In the genomic region with DNA sequence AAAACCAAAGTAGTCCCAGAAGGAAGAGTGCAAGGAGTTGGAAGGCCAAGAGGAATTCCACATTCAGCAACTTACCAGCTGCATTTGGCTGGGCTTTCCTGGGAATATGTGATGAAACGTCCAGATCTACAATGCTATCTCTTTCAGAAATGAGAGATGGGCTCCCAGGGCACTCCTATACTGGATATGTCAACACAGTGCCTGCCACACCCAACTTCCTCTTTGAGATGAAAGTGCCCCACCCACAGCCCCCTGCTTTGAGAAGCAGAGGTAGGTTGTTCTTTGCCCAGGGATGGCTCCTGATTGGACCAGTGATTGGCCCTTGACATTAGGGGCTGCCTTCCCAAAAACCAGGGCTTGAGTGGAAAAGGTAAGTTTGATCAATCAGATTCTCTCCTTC, we compare ENCODE assay signal across 5 cellular contexts. TPM values are rescaled to one million over a fixed set of nuclear protein-coding genes. Genes with fewer than 3 reads are reported as not detected.
"Had no signal": no experiment of that assay in that cellular context is flagged by ENCODE, and none has a peak within 500 bp of the region (broad histone marks: within the 10 kb centered on the region; RNA-seq: fewer than 3 reads in every experiment).

No MANE protein-coding gene starts in this region.

RNA-seq across cellular contexts. Expression of gene NUDT4B, which starts 36.2 kb away (rescaled TPM):
- total RNA-seq: activated naive CD8-positive, alpha-beta T cell treated with anti-CD3 and anti-CD28 coated beads, Interleukin-2, amount 10 ng/mL, durations not matched to agents 7 days and 5 days; cardiac septum; esophagus mucosa; T-helper 1 cell treated with Interleukin-12 subunit alpha and Interleukin-12 subunit beta and Interleukin-4 antibody, amounts not matched to agents 30 ng/mL and 1 ng/mL, for 36 hours; WTC11 had no signal
